Comparison of ENCODE assay signal across 37 cellular contexts in genomic region chr3:35028157-35028556, GRCh38.
"Had no signal": no experiment of that assay in that cellular context is flagged by ENCODE, and none has a peak within 500 bp of the region (broad histone marks: within the 10 kb centered on the region; RNA-seq: fewer than 3 reads in every experiment).

No MANE protein-coding gene starts in this region.

- H3K4me1 ChIP-seq: adrenal gland, ascending aorta, breast epithelium, colonic mucosa, esophagus muscularis mucosa, foreskin keratinocyte, gastrocnemius medialis, heart left ventricle had no signal

- ATAC-seq: activated CD4-positive, alpha-beta T cell treated with anti-CD3 and anti-CD28 coated beads for 36 hours; activated CD8-positive, alpha-beta memory T cell treated with anti-CD3 and anti-CD28 coated beads, Interleukin-2, amount 10 ng/mL, durations not matched to agents 7 days and 5 days; activated CD8-positive, alpha-beta T cell treated with anti-CD3 and anti-CD28 coated beads, Interleukin-2, amount 10 ng/mL, durations not matched to agents 7 days and 5 days; activated naive CD8-positive, alpha-beta T cell treated with anti-CD3 and anti-CD28 coated beads, Interleukin-2, amount 50 U/mL, for 24 hours; foreskin keratinocyte; gastrocnemius medialis; heart left ventricle; T-helper 17 cell had no signal

- H3K4me3 ChIP-seq: adrenal gland, ascending aorta, breast epithelium, cardiac muscle cell, colonic mucosa, esophagus muscularis mucosa, gastrocnemius medialis, heart left ventricle had no signal

- H3K36me3 Mint-ChIP-seq: activated CD4-positive, alpha-beta memory T cell treated with anti-CD3 and anti-CD28 coated beads for 36 hours; activated CD8-positive, alpha-beta memory T cell treated with anti-CD3 and anti-CD28 coated beads, Interleukin-2, amount 10 ng/mL, durations not matched to agents 7 days and 5 days; activated naive CD4-positive, alpha-beta T cell treated with anti-CD3 and anti-CD28 coated beads, Interleukin-2, amount 50 U/mL, for 24 hours had no signal

- H3K36me3 ChIP-seq: adrenal gland, ascending aorta, breast epithelium, cardiac muscle cell, colonic mucosa, esophagus muscularis mucosa, gastrocnemius medialis, heart left ventricle, WERI-Rb-1 had no signal

- H3K27ac Mint-ChIP-seq: activated CD4-positive, alpha-beta memory T cell treated with anti-CD3 and anti-CD28 coated beads for 36 hours; activated CD4-positive, alpha-beta T cell treated with anti-CD3 and anti-CD28 coated beads for 36 hours; activated CD4-positive, alpha-beta T cell treated with anti-CD3 and anti-CD28 coated beads, Interleukin-2, amount 10 ng/mL, durations not matched to agents 24 days and 14 days; activated CD8-positive, alpha-beta memory T cell treated with anti-CD3 and anti-CD28 coated beads, Interleukin-2, amount 10 ng/mL, durations not matched to agents 7 days and 5 days; activated CD8-positive, alpha-beta T cell treated with anti-CD3 and anti-CD28 coated beads, Interleukin-2, amount 10 ng/mL, durations not matched to agents 7 days and 5 days; activated naive CD4-positive, alpha-beta T cell treated with anti-CD3 and anti-CD28 coated beads for 36 hours; activated naive CD4-positive, alpha-beta T cell treated with anti-CD3 and anti-CD28 coated beads, Interleukin-2, amount 50 U/mL, for 24 hours; activated naive CD8-positive, alpha-beta T cell treated with anti-CD3 and anti-CD28 coated beads for 36 hours; activated naive CD8-positive, alpha-beta T cell treated with anti-CD3 and anti-CD28 coated beads, Interleukin-2, amount 50 U/mL, for 24 hours; activated T-helper 1 cell treated with anti-CD3 and anti-CD28 coated beads, Interleukin-12 subunit alpha, Interleukin-12 subunit beta, Interleukin-2, Interleukin-4 antibody, amounts not matched to agents 30 ng/mL and 10 ng/mL and 1 ng/mL, durations not matched to agents 14 hours and 24 hours and 36 hours; activated T-helper 2 cell treated with anti-CD3 and anti-CD28 coated beads, Interferon-gamma antibody, Interleukin-2, Interleukin-4, amounts not matched to agents 10 μg/mL and 5 μg/mL and 100 μg/mL, durations not matched to agents 14 hours and 24 hours and 36 hours; brain; T-helper 17 cell; T-helper 2 cell treated with Interferon-gamma antibody and Interleukin-4, amounts not matched to agents 5 μg/mL and 100 μg/mL, for 36 hours had no signal

- H3K4me1 Mint-ChIP-seq: activated CD4-positive, alpha-beta T cell treated with anti-CD3 and anti-CD28 coated beads for 36 hours; activated CD4-positive, alpha-beta T cell treated with anti-CD3 and anti-CD28 coated beads, Interleukin-2, amount 10 ng/mL, durations not matched to agents 24 days and 14 days; activated CD8-positive, alpha-beta memory T cell treated with anti-CD3 and anti-CD28 coated beads, Interleukin-2, amount 10 ng/mL, durations not matched to agents 7 days and 5 days; activated naive CD4-positive, alpha-beta T cell treated with anti-CD3 and anti-CD28 coated beads, Interleukin-2, amount 50 U/mL, for 24 hours; activated naive CD8-positive, alpha-beta T cell treated with anti-CD3 and anti-CD28 coated beads for 36 hours; activated naive CD8-positive, alpha-beta T cell treated with anti-CD3 and anti-CD28 coated beads, Interleukin-2, amount 50 U/mL, for 24 hours; brain; T-helper 17 cell had no signal

- H3K27me3 ChIP-seq: adrenal gland, ascending aorta, breast epithelium, cardiac muscle cell, colonic mucosa, esophagus muscularis mucosa, foreskin keratinocyte, gastrocnemius medialis, heart left ventricle had no signal

- DNase-seq: activated CD4-positive, alpha-beta memory T cell treated with anti-CD3 and anti-CD28 coated beads for 36 hours; activated CD4-positive, alpha-beta T cell treated with anti-CD3 and anti-CD28 coated beads for 36 hours; activated CD4-positive, alpha-beta T cell treated with anti-CD3 and anti-CD28 coated beads, Interleukin-2, amount 10 ng/mL, durations not matched to agents 24 days and 14 days; activated CD4-positive, CD25-positive, alpha-beta regulatory T cell; activated CD4-positive, CD25-positive, alpha-beta regulatory T cell treated with anti-CD3 and anti-CD28 coated beads, Interleukin-2, amount 50 U/mL, for 72 hours; activated CD8-positive, alpha-beta memory T cell treated with anti-CD3 and anti-CD28 coated beads, Interleukin-2, amount 10 ng/mL, durations not matched to agents 7 days and 5 days; activated CD8-positive, alpha-beta memory T cell treated with anti-CD3 and anti-CD28 coated beads, Interleukin-2, amount 50 U/mL, for 4 hours; activated CD8-positive, alpha-beta T cell treated with anti-CD3 and anti-CD28 coated beads, Interleukin-2, amount 10 ng/mL, durations not matched to agents 7 days and 5 days; activated effector memory CD4-positive, alpha-beta T cell treated with anti-CD3 and anti-CD28 coated beads, Interleukin-2, amount 50 U/mL, for 16 hours; activated naive CD4-positive, alpha-beta T cell treated with anti-CD3 and anti-CD28 coated beads for 36 hours; activated naive CD8-positive, alpha-beta T cell treated with anti-CD3 and anti-CD28 coated beads for 36 hours; activated naive CD8-positive, alpha-beta T cell treated with anti-CD3 and anti-CD28 coated beads, Interleukin-2, amount 50 U/mL, for 24 hours; activated T-cell treated with anti-CD3 and anti-CD28 coated beads, Interleukin-2, amount 50 U/mL, for 1 hour; activated T-cell treated with anti-CD3 and anti-CD28 coated beads, Interleukin-2, amount 50 U/mL, for 48 hours; adrenal gland; central memory CD4-positive, alpha-beta T cell; cerebellar nuclear complex; colonic mucosa; effector CD8-positive, alpha-beta T cell; erythroblast; foreskin keratinocyte; gastrocnemius medialis; glutamatergic neuron; heart left ventricle; T-helper 1 cell; T-helper 17 cell; T1000; WERI-Rb-1 had no signal

- H3K4me3 Mint-ChIP-seq: activated CD4-positive, alpha-beta memory T cell treated with anti-CD3 and anti-CD28 coated beads for 36 hours; activated CD4-positive, alpha-beta T cell treated with anti-CD3 and anti-CD28 coated beads for 36 hours; activated CD4-positive, alpha-beta T cell treated with anti-CD3 and anti-CD28 coated beads, Interleukin-2, amount 10 ng/mL, durations not matched to agents 24 days and 14 days; activated CD8-positive, alpha-beta memory T cell treated with anti-CD3 and anti-CD28 coated beads, Interleukin-2, amount 10 ng/mL, durations not matched to agents 7 days and 5 days; activated CD8-positive, alpha-beta T cell treated with anti-CD3 and anti-CD28 coated beads, Interleukin-2, amount 10 ng/mL, durations not matched to agents 7 days and 5 days; activated naive CD4-positive, alpha-beta T cell treated with anti-CD3 and anti-CD28 coated beads for 36 hours; activated naive CD4-positive, alpha-beta T cell treated with anti-CD3 and anti-CD28 coated beads, Interleukin-2, amount 50 U/mL, for 24 hours; activated naive CD8-positive, alpha-beta T cell treated with anti-CD3 and anti-CD28 coated beads for 36 hours; activated naive CD8-positive, alpha-beta T cell treated with anti-CD3 and anti-CD28 coated beads, Interleukin-2, amount 50 U/mL, for 24 hours; activated T-helper 1 cell treated with anti-CD3 and anti-CD28 coated beads, Interleukin-12 subunit alpha, Interleukin-12 subunit beta, Interleukin-2, Interleukin-4 antibody, amounts not matched to agents 30 ng/mL and 10 ng/mL and 1 ng/mL, durations not matched to agents 14 hours and 24 hours and 36 hours; brain; T-helper 17 cell; T-helper 2 cell treated with Interferon-gamma antibody and Interleukin-4, amounts not matched to agents 5 μg/mL and 100 μg/mL, for 36 hours had no signal

- H3K27me3 Mint-ChIP-seq: activated CD4-positive, alpha-beta memory T cell treated with anti-CD3 and anti-CD28 coated beads for 36 hours; activated CD4-positive, alpha-beta T cell treated with anti-CD3 and anti-CD28 coated beads for 36 hours; activated CD4-positive, alpha-beta T cell treated with anti-CD3 and anti-CD28 coated beads, Interleukin-2, amount 10 ng/mL, durations not matched to agents 24 days and 14 days; activated CD8-positive, alpha-beta memory T cell treated with anti-CD3 and anti-CD28 coated beads, Interleukin-2, amount 10 ng/mL, durations not matched to agents 7 days and 5 days; activated naive CD4-positive, alpha-beta T cell treated with anti-CD3 and anti-CD28 coated beads, Interleukin-2, amount 50 U/mL, for 24 hours; activated naive CD8-positive, alpha-beta T cell treated with anti-CD3 and anti-CD28 coated beads for 36 hours; activated naive CD8-positive, alpha-beta T cell treated with anti-CD3 and anti-CD28 coated beads, Interleukin-2, amount 50 U/mL, for 24 hours; brain; T-helper 17 cell had no signal

- H3K27ac ChIP-seq: adrenal gland, ascending aorta, breast epithelium, cardiac muscle cell, colonic mucosa, esophagus muscularis mucosa, foreskin keratinocyte, gastrocnemius medialis, heart left ventricle, WERI-Rb-1 had no signal
